1 cellular context compared by ENCODE assay signal in genomic region chr12:130957304-130957621, GRCh38.
TF ChIP-seq lines count a peak whose summit lies in the region.

No MANE protein-coding gene starts in this region.

TF ChIP-seq in GM12878, 131 proteins besides CTCF, POLR2A, EP300 and RAD21:
- no peak for TF ChIP-seq HDAC2 (IDR thresholded peaks at IDR 0.05)
- TF ChIP-seq POLR2AphosphoS5 (IDR thresholded peaks at IDR 0.05; ENCODE audit: low read length), result no peak
- TF ChIP-seq SREBF2 (IDR thresholded peaks at IDR 0.05; ENCODE audit: low read length), result no peak
- TF ChIP-seq MYB (IDR thresholded peaks at IDR 0.05; ENCODE audit: borderline replicate concordance, low read depth, low read length), result no peak
- no peak for TF ChIP-seq NR2C2 (IDR thresholded peaks at IDR 0.05; ENCODE audit: borderline replicate concordance, control insufficient read depth, insufficient read length, low read depth)
- peak; percentile 1 for TF ChIP-seq PBX3 (IDR thresholded peaks at IDR 0.05; ENCODE audit: insufficient replicate concordance, low read depth, low read length)
- TF ChIP-seq ELK1 (IDR thresholded peaks at IDR 0.05; ENCODE audit: low read depth, low read length), result no peak
- TF ChIP-seq, protein P1, sequence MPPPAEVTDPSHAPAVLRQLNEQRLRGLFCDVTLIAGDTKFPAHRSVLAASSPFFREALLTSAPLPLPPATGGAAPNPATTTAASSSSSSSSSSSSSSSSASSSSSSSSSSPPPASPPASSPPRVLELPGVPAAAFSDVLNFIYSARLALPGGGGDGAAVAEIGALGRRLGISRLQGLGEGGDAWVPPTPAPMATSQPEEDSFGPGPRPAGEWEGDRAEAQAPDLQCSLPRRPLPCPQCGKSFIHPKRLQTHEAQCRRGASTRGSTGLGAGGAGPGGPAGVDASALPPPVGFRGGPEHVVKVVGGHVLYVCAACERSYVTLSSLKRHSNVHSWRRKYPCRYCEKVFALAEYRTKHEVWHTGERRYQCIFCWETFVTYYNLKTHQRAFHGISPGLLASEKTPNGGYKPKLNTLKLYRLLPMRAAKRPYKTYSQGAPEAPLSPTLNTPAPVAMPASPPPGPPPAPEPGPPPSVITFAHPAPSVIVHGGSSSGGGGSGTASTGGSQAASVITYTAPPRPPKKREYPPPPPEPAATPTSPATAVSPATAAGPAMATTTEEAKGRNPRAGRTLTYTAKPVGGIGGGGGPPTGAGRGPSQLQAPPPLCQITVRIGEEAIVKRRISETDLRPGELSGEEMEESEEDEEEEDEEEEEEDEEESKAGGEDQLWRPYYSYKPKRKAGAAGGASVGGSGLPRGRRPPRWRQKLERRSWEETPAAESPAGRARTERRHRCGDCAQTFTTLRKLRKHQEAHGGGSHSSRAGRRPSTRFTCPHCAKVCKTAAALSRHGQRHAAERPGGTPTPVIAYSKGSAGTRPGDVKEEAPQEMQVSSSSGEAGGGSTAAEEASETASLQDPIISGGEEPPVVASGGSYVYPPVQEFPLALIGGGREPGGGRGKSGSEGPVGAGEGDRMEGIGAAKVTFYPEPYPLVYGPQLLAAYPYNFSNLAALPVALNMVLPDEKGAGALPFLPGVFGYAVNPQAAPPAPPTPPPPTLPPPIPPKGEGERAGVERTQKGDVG (CRISPR knock-in tag; IDR thresholded peaks at IDR 0.05), result no peak
- TF ChIP-seq SUZ12 (IDR thresholded peaks at IDR 0.05; ENCODE audit: unreplicated experiment), result no peak
- peak; percentile 59 for TF ChIP-seq BCL3 (IDR thresholded peaks at IDR 0.05; ENCODE audit: borderline replicate concordance, insufficient read depth, low read depth, low read length, poor library complexity, severe bottlenecking)
- TF ChIP-seq PAX8 (IDR thresholded peaks at IDR 0.05), result no peak
